Comparison of ENCODE assay signal across 9 cellular contexts in genomic region chr9:81759680-81760215, GRCh38.
DNase-seq lines count a peak whose midpoint lies in the region; ATAC-seq and FAIRE-seq lines count a peak whose summit lies in the region.
"Had no signal": no experiment of that assay in that cellular context is flagged by ENCODE, and none has a peak within 500 bp of the region (broad histone marks: within the 10 kb centered on the region; RNA-seq: fewer than 3 reads in every experiment).

No MANE protein-coding gene starts in this region.

- H3K27ac ChIP-seq in epithelial cell of prostate, result no peak overlapping the region
- H3K27ac ChIP-seq: pancreas had no signal

- no peak for ATAC-seq in GM19328 (IDR thresholded peaks at IDR 0.05; ENCODE audit: unreplicated experiment)
- ATAC-seq: pancreas had no signal

- FAIRE-seq in RCC 7860 (lab: Jason Lieb, UNC), result peak; percentile 52
- FAIRE-seq: pancreas had no signal

- peak; percentile 47 for DNase-seq in GM04504 (ENCODE audit: low read depth)
- peak; percentile 84 for DNase-seq in RCC 7860 (ENCODE audit: low spot score)
- DNase-seq in epithelial cell of prostate (ENCODE audit: low read depth, low spot score), result peak; percentile 61
- peak; percentile 96 for DNase-seq in pulmonary artery endothelial cell (ENCODE audit: low read depth, low spot score)
- no peak for DNase-seq in NCI-H146 treated with DMSO at 0.1 percent for 48 hours (lab: John Stamatoyannopoulos, UW; ENCODE audit: unreplicated experiment)
- DNase-seq in hypothalamus (lab: John Stamatoyannopoulos, UW), result no peak
- no peak for DNase-seq in activated T-cell treated with anti-CD3 and anti-CD28 coated beads, Interleukin-2, amount 50 U/mL, for 48 hours
- DNase-seq: pancreas had no signal

Comparison
In these comparisons a context has a peak if more than half of its experiments do, and no peak if none do; other contexts are left out.
1. DNase-seq: peak in GM04504 (single experiment), RCC 7860 (single experiment), epithelial cell of prostate (single experiment) and pulmonary artery endothelial cell (single experiment); none in NCI-H146 treated with DMSO at 0.1 percent for 48 hours (single experiment), hypothalamus (0 of 51) and activated T-cell treated with anti-CD3 and anti-CD28 coated beads, Interleukin-2, amount 50 U/mL, for 48 hours (0 of 2).